8 cellular contexts compared by ENCODE assay signal in the genomic region with DNA sequence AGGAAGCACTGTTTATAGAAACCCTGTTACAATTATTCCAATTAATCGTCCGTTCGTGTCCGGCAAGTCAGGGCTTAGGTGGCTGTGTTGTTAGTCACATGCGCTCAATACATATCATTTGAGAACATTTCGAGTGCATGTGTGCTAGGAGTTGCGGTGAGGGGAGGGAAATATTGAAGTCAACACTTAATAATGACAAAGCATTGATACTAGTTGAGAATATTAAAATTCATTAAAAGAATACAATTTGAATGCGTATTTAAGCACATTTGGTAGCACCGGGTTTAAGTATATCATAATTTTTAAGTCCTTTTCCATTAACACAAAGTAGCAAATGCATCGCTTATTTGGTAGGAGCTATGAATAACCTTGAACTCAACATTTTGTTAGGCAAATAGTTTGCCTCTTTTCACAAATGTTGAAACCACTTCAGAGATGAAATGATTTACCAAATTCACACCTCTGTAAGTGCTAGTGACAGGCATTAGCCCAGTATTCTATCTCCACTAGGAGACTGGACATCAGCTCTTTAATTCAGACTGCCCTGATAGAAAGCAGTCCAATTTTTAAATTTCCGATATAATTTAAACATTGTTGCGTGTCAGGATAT. TPM values are rescaled to one million over a fixed set of nuclear protein-coding genes. Genes with fewer than 3 reads are reported as not detected.
DNase-seq lines count a peak whose midpoint lies in the region; ATAC-seq lines count a peak whose summit lies in the region.

No MANE protein-coding gene starts in this region.

- H3K27me3 Mint-ChIP-seq in activated CD4-positive, alpha-beta memory T cell treated with anti-CD3 and anti-CD28 coated beads, Interleukin-2, amount 10 ng/mL, durations not matched to agents 7 days and 5 days = no peaks in the 10 kb centered on the region
- H3K27me3 Mint-ChIP-seq in stimulated activated naive CD8-positive, alpha-beta T cell treated with anti-CD3 and anti-CD28 coated beads, Interleukin-15, amount 100 ng/mL, for 72 hours = no peaks in the 10 kb centered on the region

- H3K27ac Mint-ChIP-seq in activated CD4-positive, alpha-beta memory T cell treated with anti-CD3 and anti-CD28 coated beads, Interleukin-2, amount 10 ng/mL, durations not matched to agents 7 days and 5 days = peak overlapping the region; percentile 87
- H3K27ac Mint-ChIP-seq in stimulated activated naive CD8-positive, alpha-beta T cell treated with anti-CD3 and anti-CD28 coated beads, Interleukin-15, amount 100 ng/mL, for 72 hours = peak overlapping the region; percentile 100

- H3K4me3 ChIP-seq in iPS-18a (ENCODE audit: low read length) = peak overlapping the region; percentile 100

- POLR2A ChIA-PET in activated CD4-positive, alpha-beta memory T cell treated with anti-CD3 and anti-CD28 coated beads, Interleukin-2, amount 10 ng/mL, durations not matched to agents 7 days and 5 days (lab: Charles Lee) = interaction anchor here (0.6 to 7.2 kb wide), 17 partner anchors 11 to 506 kb away, joined by 3 to 80 read pairs (median 6); partner anchors contain the start of genes DNAI4, GADD45A, IL23R and MIER1

- peak overlapping the region; percentile 92 for H3K27ac ChIP-seq in iPS-18a (ENCODE audit: low read length)

- no peaks in the 10 kb centered on the region for H3K9me3 Mint-ChIP-seq in activated CD4-positive, alpha-beta memory T cell treated with anti-CD3 and anti-CD28 coated beads, Interleukin-2, amount 10 ng/mL, durations not matched to agents 7 days and 5 days
- no peaks in the 10 kb centered on the region for H3K9me3 Mint-ChIP-seq in stimulated activated naive CD8-positive, alpha-beta T cell treated with anti-CD3 and anti-CD28 coated beads, Interleukin-15, amount 100 ng/mL, for 72 hours

- no peaks in the 10 kb centered on the region for H3K27me3 ChIP-seq in iPS-18a (ENCODE audit: control insufficient read depth, insufficient read depth, low read length)

- CTCF ChIA-PET in activated CD4-positive, alpha-beta memory T cell treated with anti-CD3 and anti-CD28 coated beads, Interleukin-2, amount 10 ng/mL, durations not matched to agents 7 days and 5 days (lab: Charles Lee) = interaction anchor here (0.7 to 2.5 kb wide), 4 partner anchors 9 to 219 kb away, joined by 3 to 12 read pairs (median 4); no protein-coding TSS in a partner anchor

- peak overlapping the region; percentile 93 for H3K9ac ChIP-seq in iPS-18a (ENCODE audit: low read length)

- DNase-seq in NCI-H345 treated with DMSO at 0.1 percent for 48 hours (lab: John Stamatoyannopoulos, UW; ENCODE audit: unreplicated experiment) = peak; percentile 63
- no peak for DNase-seq in NCI-H345 (lab: John Stamatoyannopoulos, UW)
- no peak for DNase-seq in activated CD4-positive, alpha-beta memory T cell treated with anti-CD3 and anti-CD28 coated beads, Interleukin-2, amount 10 ng/mL, durations not matched to agents 7 days and 5 days
- no peak for DNase-seq in stimulated activated naive CD8-positive, alpha-beta T cell treated with anti-CD3 and anti-CD28 coated beads, Interleukin-15, amount 100 ng/mL, for 72 hours
- no peak for DNase-seq in NCI-H187 (lab: John Stamatoyannopoulos, UW)
- DNase-seq in NCI-H2081 treated with DMSO at 0.1 percent for 48 hours (lab: John Stamatoyannopoulos, UW) = no peak
- no peak for DNase-seq in hypothalamus (lab: John Stamatoyannopoulos, UW)

- peaks cover 16% of the 10 kb centered on the region for H3K36me3 ChIP-seq in iPS-18a (ENCODE audit: control insufficient read depth, low read depth, low read length)

- peaks cover 23% of the 10 kb centered on the region for H3K4me1 ChIP-seq in iPS-18a (ENCODE audit: control insufficient read depth, low read depth, low read length)

- peak overlapping the region; percentile 81 for H3K4me3 Mint-ChIP-seq in activated CD4-positive, alpha-beta memory T cell treated with anti-CD3 and anti-CD28 coated beads, Interleukin-2, amount 10 ng/mL, durations not matched to agents 7 days and 5 days
- peak overlapping the region; percentile 91 to 100 for H3K4me3 Mint-ChIP-seq in stimulated activated naive CD8-positive, alpha-beta T cell treated with anti-CD3 and anti-CD28 coated beads, Interleukin-15, amount 100 ng/mL, for 72 hours

- H3K4me1 Mint-ChIP-seq in activated CD4-positive, alpha-beta memory T cell treated with anti-CD3 and anti-CD28 coated beads, Interleukin-2, amount 10 ng/mL, durations not matched to agents 7 days and 5 days = peaks cover 32% of the 10 kb centered on the region
- H3K4me1 Mint-ChIP-seq in stimulated activated naive CD8-positive, alpha-beta T cell treated with anti-CD3 and anti-CD28 coated beads, Interleukin-15, amount 100 ng/mL, for 72 hours = peaks cover 51% of the 10 kb centered on the region

- ATAC-seq in stimulated activated naive CD8-positive, alpha-beta T cell treated with anti-CD3 and anti-CD28 coated beads, Interleukin-15, amount 100 ng/mL, for 72 hours = no peak

- no peaks in the 10 kb centered on the region for H3K9me3 ChIP-seq in iPS-18a (ENCODE audit: control insufficient read depth, low read depth, low read length)

- peaks cover 38% of the 10 kb centered on the region for H3K36me3 Mint-ChIP-seq in activated CD4-positive, alpha-beta memory T cell treated with anti-CD3 and anti-CD28 coated beads, Interleukin-2, amount 10 ng/mL, durations not matched to agents 7 days and 5 days (ENCODE audit: low read depth)

RNA-seq across cellular contexts. Expression of gene SERBP1, which starts 1.1 kb away (rescaled TPM):
- total RNA-seq in activated CD4-positive, alpha-beta memory T cell treated with anti-CD3 and anti-CD28 coated beads, Interleukin-2, amount 10 ng/mL, durations not matched to agents 7 days and 5 days = 100 to 1,000 TPM; 213 to 219 TPM
